In the genomic region with DNA sequence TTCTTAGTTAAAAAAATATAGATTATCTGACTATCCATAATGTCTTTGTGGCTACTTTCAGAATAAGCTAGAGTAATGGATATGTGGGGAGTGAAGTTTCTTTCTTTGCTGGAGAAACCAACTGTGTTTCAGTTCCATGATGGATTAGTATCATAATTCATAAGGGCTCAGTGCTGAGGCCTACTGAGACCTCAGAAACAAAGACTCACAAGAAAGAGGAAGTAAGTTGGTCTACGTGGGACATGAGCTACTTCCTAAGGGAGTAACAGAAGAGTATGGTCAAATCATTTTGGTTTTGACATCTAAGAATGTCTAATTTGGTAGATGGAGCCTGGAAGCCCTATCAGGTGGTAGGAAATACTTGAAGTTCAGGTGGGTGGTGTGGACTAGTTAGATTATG, we compare ENCODE assay signal across 10 cellular contexts.
A peak's percentile ranks its signal among the peaks of the same experiment; 100 is the strongest.
DNase-seq lines count a peak whose midpoint lies in the region; ATAC-seq and TF ChIP-seq lines count a peak whose summit lies in the region.
"Had no signal": no experiment of that assay in that cellular context is flagged by ENCODE, and none has a peak within 500 bp of the region (broad histone marks: within the 10 kb centered on the region; RNA-seq: fewer than 3 reads in every experiment).

No MANE protein-coding gene starts in this region.

- H4K20me1 ChIP-seq in DOHH2 (ENCODE audit: control insufficient read depth, insufficient read depth, low read depth, low read length): no peaks in the 10 kb centered on the region

- H3K4me2 ChIP-seq in DOHH2 (ENCODE audit: low read length): peak overlapping the region; percentile 19; the same call in 1 of the 2 replicates

- H3K36me3 ChIP-seq in DOHH2 (ENCODE audit: control insufficient read depth, low read length): no peaks in the 10 kb centered on the region

- H3K27ac ChIP-seq in DOHH2 (ENCODE audit: low read depth, low read length): no peak overlapping the region

- ATAC-seq in GM19324 (IDR thresholded peaks at IDR 0.05; ENCODE audit: low FRiP score, unreplicated experiment) (peak; percentile 66), HG02798 (IDR thresholded peaks at IDR 0.05; ENCODE audit: poor library complexity, unreplicated experiment) (peak; percentile 91), HG03558 (IDR thresholded peaks at IDR 0.05; ENCODE audit: extremely low read depth, unreplicated experiment) (peak; percentile 73)

- no peaks in the 10 kb centered on the region for H3F3A ChIP-seq in DOHH2 (ENCODE audit: control insufficient read depth, insufficient read depth)

- TF ChIP-seq CTCF in DOHH2 (IDR thresholded peaks at IDR 0.05; ENCODE audit: low read depth, low read length, poor library complexity, severe bottlenecking) (no peak), endothelial cell (IDR thresholded peaks at IDR 0.05; ENCODE audit: unreplicated experiment) (no peak)

- no peaks in the 10 kb centered on the region for H3K9me3 ChIP-seq in DOHH2 (ENCODE audit: control insufficient read depth, insufficient read depth, low read length)

- no peaks in the 10 kb centered on the region for H3K36me3 Mint-ChIP-seq in endothelial cell (ENCODE audit: low read depth, unreplicated experiment)
- H3K36me3 Mint-ChIP-seq: activated naive CD8-positive, alpha-beta T cell treated with anti-CD3 and anti-CD28 coated beads for 36 hours had no signal

- H3K4me3 ChIP-seq in DOHH2 (ENCODE audit: low read length): 0 out of 2 replicates have a peak overlapping the region, but pooled peaks have one; percentile 0

- no peaks in the 10 kb centered on the region for H3K27me3 Mint-ChIP-seq in endothelial cell (ENCODE audit: unreplicated experiment)
- H3K27me3 Mint-ChIP-seq: activated naive CD8-positive, alpha-beta T cell treated with anti-CD3 and anti-CD28 coated beads for 36 hours had no signal

- no peak overlapping the region for H3K4me3 Mint-ChIP-seq in endothelial cell (ENCODE audit: unreplicated experiment)
- H3K4me3 Mint-ChIP-seq: activated naive CD8-positive, alpha-beta T cell treated with anti-CD3 and anti-CD28 coated beads for 36 hours had no signal

- no peaks in the 10 kb centered on the region for H3K9me3 Mint-ChIP-seq in endothelial cell (ENCODE audit: unreplicated experiment)
- H3K9me3 Mint-ChIP-seq: activated naive CD8-positive, alpha-beta T cell treated with anti-CD3 and anti-CD28 coated beads for 36 hours had no signal

- no peaks in the 10 kb centered on the region for H3K9me2 ChIP-seq in DOHH2 (replicated peaks; ENCODE audit: control insufficient read depth, low read length)

- DNase-seq in endothelial cell (ENCODE audit: low spot score) (no peak), amygdala (lab: John Stamatoyannopoulos, UW) (no peak)
- DNase-seq in activated CD8-positive, alpha-beta memory T cell treated with anti-CD3 and anti-CD28 coated beads for 24 hours: no peak
- no peak for DNase-seq in activated CD4-positive, CD25-positive, alpha-beta regulatory T cell treated with anti-CD3 and anti-CD28 coated beads, Interleukin-2, amount 50 U/mL, for 72 hours
- DNase-seq: activated naive CD8-positive, alpha-beta T cell treated with anti-CD3 and anti-CD28 coated beads for 36 hours; effector memory CD4-positive, alpha-beta T cell had no signal

- no peaks in the 10 kb centered on the region for H3K4me1 Mint-ChIP-seq in endothelial cell (ENCODE audit: unreplicated experiment)
- H3K4me1 Mint-ChIP-seq: activated naive CD8-positive, alpha-beta T cell treated with anti-CD3 and anti-CD28 coated beads for 36 hours had no signal

- H3K79me2 ChIP-seq in DOHH2 (ENCODE audit: control insufficient read depth, low read length): no peaks in the 10 kb centered on the region

- H3K27me3 ChIP-seq in DOHH2 (ENCODE audit: control insufficient read depth, low read length): no peaks in the 10 kb centered on the region

- peaks cover 19% of the 10 kb centered on the region for H3K4me1 ChIP-seq in DOHH2 (ENCODE audit: control insufficient read depth, low read length)

- no peak overlapping the region for H3K27ac Mint-ChIP-seq in endothelial cell (ENCODE audit: unreplicated experiment)
- H3K27ac Mint-ChIP-seq: activated naive CD8-positive, alpha-beta T cell treated with anti-CD3 and anti-CD28 coated beads for 36 hours had no signal
